21 cellular contexts compared by ENCODE assay signal in the genomic region with DNA sequence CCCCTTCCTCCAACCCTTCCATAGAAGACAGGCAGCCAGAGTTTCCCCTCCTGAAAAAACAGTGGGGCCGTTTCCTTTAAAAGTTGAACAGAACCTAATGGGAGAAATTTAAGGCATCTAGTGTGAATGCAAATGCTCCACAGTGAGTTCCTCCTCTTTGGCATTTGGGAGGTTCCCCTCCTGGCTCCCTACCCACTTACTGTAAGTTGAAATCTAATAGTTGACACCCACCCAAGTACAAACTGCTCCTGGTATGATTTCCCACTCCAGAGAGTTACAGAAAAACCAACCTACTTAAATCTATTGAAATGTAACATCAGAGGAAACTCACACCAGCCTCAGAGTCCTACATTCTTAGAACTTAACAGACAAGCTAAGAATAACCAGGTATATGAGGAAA. TPM values are rescaled to one million over a fixed set of nuclear protein-coding genes. Genes with fewer than 3 reads are reported as not detected.
"Had no signal": no experiment of that assay in that cellular context is flagged by ENCODE, and none has a peak within 500 bp of the region (broad histone marks: within the 10 kb centered on the region; RNA-seq: fewer than 3 reads in every experiment).

No MANE protein-coding gene starts in this region.

- H3K4me3 Mint-ChIP-seq: natural killer cell; nephron progenitor cell; neural crest cell; stimulated activated effector memory CD8-positive, alpha-beta T cell treated with anti-CD3 and anti-CD28 coated beads, Interleukin-12 subunit alpha, Interleukin-12 subunit beta, amount 100 ng/mL, for 72 hours; stimulated activated naive B cell treated with anti-CD40 and anti-IgM and Interleukin-4, amounts not matched to agents 10 μg/mL and 1 μg/mL and 100 μg/mL, for 72 hours; stimulated activated naive CD8-positive, alpha-beta T cell treated with anti-CD3 and anti-CD28 coated beads, Interleukin-15, Interleukin-2, amounts not matched to agents 100 ng/mL and 50 ng/mL, for 24 hours had no signal

- H3K9me3 Mint-ChIP-seq: natural killer cell; nephron progenitor cell; neural crest cell; stimulated activated effector memory CD8-positive, alpha-beta T cell treated with anti-CD3 and anti-CD28 coated beads, Interleukin-12 subunit alpha, Interleukin-12 subunit beta, amount 100 ng/mL, for 72 hours; stimulated activated naive B cell treated with anti-CD40 and anti-IgM and Interleukin-4, amounts not matched to agents 10 μg/mL and 1 μg/mL and 100 μg/mL, for 72 hours; stimulated activated naive CD8-positive, alpha-beta T cell treated with anti-CD3 and anti-CD28 coated beads, Interleukin-15, Interleukin-2, amounts not matched to agents 100 ng/mL and 50 ng/mL, for 24 hours had no signal

- DNase-seq: natural killer cell; nephron progenitor cell; pancreas; right cardiac atrium; right lobe of liver; sigmoid colon; small intestine; stimulated activated CD4-positive, alpha-beta T cell treated with anti-CD3 and anti-CD28 coated beads, Interleukin-15, amount 100 ng/mL, for 24 hours; stimulated activated CD4-positive, alpha-beta T cell treated with anti-CD3 and anti-CD28 coated beads, Interleukin-2, amount 100 ng/mL, for 24 hours; stimulated activated CD4-positive, alpha-beta T cell treated with anti-CD3 and anti-CD28 coated beads, Interleukin-2, amount 100 ng/mL, for 48 hours; stimulated activated CD4-positive, alpha-beta T cell treated with anti-CD3 and anti-CD28 coated beads, Interleukin-4, amount 100 ng/mL, for 24 hours; stimulated activated naive B cell treated with anti-CD40 and anti-IgM and Interleukin-4, amounts not matched to agents 10 μg/mL and 1 μg/mL and 100 μg/mL, for 72 hours; stimulated activated naive CD4-positive, alpha-beta T cell treated with Interleukin-2 at 50 U/mL for 16 hours; stomach; thyroid gland; trophoblast cell; upper lobe of left lung had no signal

- H3K27ac Mint-ChIP-seq: natural killer cell; nephron progenitor cell; stimulated activated effector memory CD8-positive, alpha-beta T cell treated with anti-CD3 and anti-CD28 coated beads, Interleukin-12 subunit alpha, Interleukin-12 subunit beta, amount 100 ng/mL, for 72 hours; stimulated activated naive B cell treated with anti-CD40 and anti-IgM and Interleukin-4, amounts not matched to agents 10 μg/mL and 1 μg/mL and 100 μg/mL, for 72 hours; stimulated activated naive CD8-positive, alpha-beta T cell treated with anti-CD3 and anti-CD28 coated beads, Interleukin-15, Interleukin-2, amounts not matched to agents 100 ng/mL and 50 ng/mL, for 24 hours had no signal

- H3K4me1 Mint-ChIP-seq: natural killer cell; stimulated activated effector memory CD8-positive, alpha-beta T cell treated with anti-CD3 and anti-CD28 coated beads, Interleukin-12 subunit alpha, Interleukin-12 subunit beta, amount 100 ng/mL, for 72 hours; stimulated activated naive B cell treated with anti-CD40 and anti-IgM and Interleukin-4, amounts not matched to agents 10 μg/mL and 1 μg/mL and 100 μg/mL, for 72 hours had no signal

- H3K36me3 Mint-ChIP-seq: natural killer cell; stimulated activated effector memory CD8-positive, alpha-beta T cell treated with anti-CD3 and anti-CD28 coated beads, Interleukin-12 subunit alpha, Interleukin-12 subunit beta, amount 100 ng/mL, for 72 hours; stimulated activated naive B cell treated with anti-CD40 and anti-IgM and Interleukin-4, amounts not matched to agents 10 μg/mL and 1 μg/mL and 100 μg/mL, for 72 hours had no signal

RNA-seq across cellular contexts. Expression of gene ENPEP, which starts 17.6 kb away (rescaled TPM):
- total RNA-seq: pulmonary artery endothelial cell had no signal
